1 cellular context compared by ENCODE assay signal in the genomic region with DNA sequence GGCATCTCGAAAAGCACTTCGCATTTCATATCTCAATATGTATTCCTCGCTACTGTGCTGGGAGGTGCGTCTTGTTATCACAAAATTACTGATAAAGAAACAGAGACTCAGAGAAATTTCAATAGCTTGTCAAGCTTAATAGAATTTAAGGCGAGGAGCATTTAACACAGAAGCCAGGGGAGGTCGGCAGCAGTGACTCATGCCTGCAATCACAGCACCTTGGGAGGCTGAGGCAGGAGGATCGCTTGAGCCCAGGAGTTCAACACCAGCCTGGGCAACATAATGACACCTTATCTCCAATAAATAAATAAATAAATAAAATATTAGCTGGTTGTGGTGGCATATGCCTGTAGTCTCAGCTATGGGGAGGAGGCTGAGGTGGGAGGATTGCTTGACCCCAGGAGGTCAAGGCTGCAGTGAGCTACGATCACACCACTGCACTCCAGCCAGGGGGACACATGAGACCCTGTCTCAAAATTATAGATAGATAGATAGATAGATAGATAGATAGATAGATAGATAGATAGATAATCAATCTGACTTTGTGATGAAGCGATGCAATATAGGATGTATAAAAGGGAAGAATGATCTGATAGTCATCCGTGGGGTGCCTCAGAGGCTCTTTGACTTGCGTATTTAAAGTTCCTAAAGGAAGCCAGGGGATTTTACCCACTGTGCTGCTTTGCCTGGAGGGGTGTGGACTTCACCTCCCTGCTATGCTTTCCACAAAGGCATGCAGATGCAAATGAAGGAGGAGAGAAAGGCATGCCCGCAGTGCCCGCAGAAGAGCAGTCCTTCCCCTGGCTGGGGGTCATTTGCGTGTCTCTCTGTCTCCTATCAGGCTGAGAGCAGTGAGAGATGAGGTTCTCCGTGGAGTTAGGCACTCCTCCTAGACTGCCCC.
TF ChIP-seq lines count a peak whose summit lies in the region.

No MANE protein-coding gene starts in this region.

TF ChIP-seq in K562, 482 proteins besides CTCF, POLR2A, EP300 and RAD21 (continued from another document):
- TF ChIP-seq, protein P1, sequence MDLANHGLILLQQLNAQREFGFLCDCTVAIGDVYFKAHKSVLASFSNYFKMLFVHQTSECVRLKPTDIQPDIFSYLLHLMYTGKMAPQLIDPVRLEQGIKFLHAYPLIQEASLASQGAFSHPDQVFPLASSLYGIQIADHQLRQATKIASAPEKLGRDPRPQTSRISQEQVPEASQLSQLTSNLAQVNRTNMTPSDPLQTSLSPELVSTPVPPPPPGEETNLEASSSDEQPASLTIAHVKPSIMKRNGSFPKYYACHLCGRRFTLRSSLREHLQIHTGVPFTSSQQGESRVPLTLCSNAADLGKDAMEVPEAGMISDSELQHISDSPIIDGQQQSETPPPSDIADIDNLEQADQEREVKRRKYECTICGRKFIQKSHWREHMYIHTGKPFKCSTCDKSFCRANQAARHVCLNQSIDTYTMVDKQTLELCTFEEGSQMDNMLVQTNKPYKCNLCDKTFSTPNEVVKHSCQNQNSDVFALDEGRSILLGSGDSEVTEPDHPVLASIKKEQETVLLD (IDR thresholded peaks at IDR 0.05), result peak; percentile 33; the same call in 1 of the 2 replicates
- no peak for TF ChIP-seq SIX5 (IDR thresholded peaks at IDR 0.05; ENCODE audit: borderline replicate concordance in 1 of 2, insufficient read depth in 1 of 2, low read depth in 1 of 2, low read length in 2 of 2)
TF ChIP-seq in K562: peak in this region for 3.
